1 cellular context compared by ENCODE assay signal in the genomic region with DNA sequence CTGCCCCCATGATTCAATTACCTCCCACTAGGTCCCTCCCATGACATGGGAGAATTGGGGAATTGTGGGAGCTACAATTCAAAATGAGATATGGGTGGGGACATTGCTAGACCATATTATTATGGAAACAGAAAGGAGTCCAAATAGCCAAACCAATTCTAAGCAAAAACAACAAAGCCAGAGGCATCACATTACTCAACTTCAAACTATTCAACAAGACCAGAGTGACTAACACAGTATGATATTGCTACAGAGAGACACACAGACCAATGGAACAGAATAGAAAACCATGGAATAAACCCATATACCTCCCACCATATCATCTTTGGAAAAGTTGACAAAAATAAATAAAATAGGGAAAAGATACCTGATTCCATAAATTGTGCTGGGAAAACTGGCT.
TF ChIP-seq lines count a peak whose summit lies in the region.

No MANE protein-coding gene starts in this region.

TF ChIP-seq in GM23338, 12 proteins besides CTCF, POLR2A, EP300 and RAD21 (continued from another document):
- TF ChIP-seq ZNF462 (CRISPR knock-in tag; IDR thresholded peaks at IDR 0.05) (no peak), NANOG (IDR thresholded peaks at IDR 0.05; ENCODE audit: borderline replicate concordance) (no peak), CREB1 (CRISPR knock-in tag; IDR thresholded peaks at IDR 0.05; ENCODE audit: low read depth) (no peak)
